ENCODE assay signal across 8 cellular contexts in genomic region chrX:115561605-115562491, GRCh38.
DNase-seq lines count a peak whose midpoint lies in the region; ATAC-seq and TF ChIP-seq lines count a peak whose summit lies in the region.

No MANE protein-coding gene starts in this region.

- TF ChIP-seq CTCF in GM12864 (IDR thresholded peaks at IDR 0.05; ENCODE audit: low read depth, low read length, missing control alignments) (no peak), cardiac fibroblast (IDR thresholded peaks at IDR 0.05; ENCODE audit: low read depth, low read length) (peak; percentile 5)

- peak; percentile 42 for ATAC-seq in HG02870 (IDR thresholded peaks at IDR 0.05; ENCODE audit: unreplicated experiment)
- ATAC-seq in stimulated activated naive CD8-positive, alpha-beta T cell treated with anti-CD3 and anti-CD28 coated beads, Interleukin-15, amount 100 ng/mL, for 72 hours = peak; percentile 60

- peak overlapping the region; percentile 58 for H3K4me3 ChIP-seq in GM12864 (ENCODE audit: low read depth, low read length)
- H3K4me3 ChIP-seq in cardiac fibroblast (replicated peaks in 1 of 2; ENCODE audit: low read depth in 2 of 2, low read length in 2 of 2) = peak overlapping the region; percentile 70 to 77

- peaks cover 10% of the 10 kb centered on the region for H3K4me1 Mint-ChIP-seq in stimulated activated naive CD8-positive, alpha-beta T cell treated with anti-CD3 and anti-CD28 coated beads, Interleukin-15, amount 100 ng/mL, for 72 hours

- H3K27ac Mint-ChIP-seq in stimulated activated naive CD8-positive, alpha-beta T cell treated with anti-CD3 and anti-CD28 coated beads, Interleukin-15, amount 100 ng/mL, for 72 hours = no peak overlapping the region

- no peak for DNase-seq in GM12864 (ENCODE audit: low read depth)
- peak; percentile 43 to 67 for DNase-seq in NCI-H526 (lab: John Stamatoyannopoulos, UW)
- DNase-seq in cardiac fibroblast (ENCODE audit: low read depth in 2 of 2) = peak; percentile 51 to 64
- peak; percentile 14 for DNase-seq in kidney glomerular epithelial cell (lab: John Stamatoyannopoulos, UW)
- peak in 1 of 2 donors; percentile 0 for DNase-seq in stimulated activated naive CD8-positive, alpha-beta T cell treated with anti-CD3 and anti-CD28 coated beads, Interleukin-15, amount 100 ng/mL, for 72 hours
- no peak for DNase-seq in epidermal melanocyte (ENCODE audit: insufficient read length, low spot score)
- no peak for DNase-seq in GDM1 (lab: John Stamatoyannopoulos, UW)

- peak overlapping the region; percentile 61 to 83 for H3K4me3 Mint-ChIP-seq in stimulated activated naive CD8-positive, alpha-beta T cell treated with anti-CD3 and anti-CD28 coated beads, Interleukin-15, amount 100 ng/mL, for 72 hours

- no peaks in the 10 kb centered on the region for H3K9me3 Mint-ChIP-seq in stimulated activated naive CD8-positive, alpha-beta T cell treated with anti-CD3 and anti-CD28 coated beads, Interleukin-15, amount 100 ng/mL, for 72 hours

- H3K27me3 Mint-ChIP-seq in stimulated activated naive CD8-positive, alpha-beta T cell treated with anti-CD3 and anti-CD28 coated beads, Interleukin-15, amount 100 ng/mL, for 72 hours = peaks cover 24% of the 10 kb centered on the region

Comparison
In these comparisons a context has a peak if more than half of its experiments do, and no peak if none do; other contexts are left out.
1. DNase-seq: peak in NCI-H526 (2 of 2), cardiac fibroblast (2 of 2) and kidney glomerular epithelial cell (single experiment); none in GM12864 (single experiment), epidermal melanocyte (single experiment) and GDM1 (single experiment).